Comparison of ENCODE assay signal across 1 cellular context in the genomic region with DNA sequence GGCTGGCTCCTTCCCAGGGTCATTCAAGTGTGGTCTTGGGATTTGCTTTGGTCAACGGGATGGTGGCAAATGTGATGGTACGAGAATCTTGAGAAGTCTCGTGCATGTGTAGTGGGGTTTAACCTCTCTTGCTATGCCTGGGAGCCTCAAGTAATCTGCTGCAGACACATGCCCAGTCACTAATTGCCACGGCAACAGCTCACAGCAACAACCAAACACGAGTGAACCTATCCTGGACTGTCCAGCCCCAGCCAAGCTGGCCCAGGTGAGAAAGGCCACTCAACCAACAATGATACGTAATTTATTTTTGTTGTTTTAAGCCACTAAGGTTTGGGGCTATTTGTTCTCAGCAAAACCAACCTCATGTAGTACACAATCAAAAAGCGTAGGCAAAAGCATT.
TF ChIP-seq lines count a peak whose summit lies in the region.

No MANE protein-coding gene starts in this region.

TF ChIP-seq in HepG2, 621 proteins besides CTCF, POLR2A, EP300 and RAD21 (continued from another document):
- TF ChIP-seq TRIM22 (IDR thresholded peaks at IDR 0.05) (no peak), TCF7 (IDR thresholded peaks at IDR 0.05; ENCODE audit: low read depth) (no peak), SIN3A (IDR thresholded peaks at IDR 0.05; ENCODE audit: borderline replicate concordance, low read depth, low read length) (no peak)
TF ChIP-seq in HepG2: peak in this region for 2.
